1 cellular context compared by ENCODE assay signal in the genomic region with DNA sequence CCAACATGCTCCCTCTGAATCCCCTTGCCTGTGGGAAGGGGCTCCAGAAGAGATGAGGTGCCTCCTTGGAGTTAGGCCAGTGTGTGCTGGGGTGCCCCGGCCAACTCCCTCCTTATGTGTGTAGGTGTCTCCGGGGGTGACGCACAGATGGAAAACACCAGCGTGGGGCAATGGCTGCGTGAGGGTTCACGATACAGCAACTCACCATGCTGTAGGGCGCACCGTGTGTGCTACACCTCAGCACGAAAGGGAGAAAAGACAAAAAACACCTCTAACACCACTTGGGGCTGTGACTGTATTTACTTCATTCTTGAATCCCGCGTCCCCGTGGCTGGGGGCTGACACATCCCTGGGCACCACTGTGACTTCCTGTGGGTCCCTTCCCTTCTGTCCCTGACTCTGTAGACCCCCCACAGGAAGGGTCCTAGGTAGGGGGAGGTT.
TF ChIP-seq lines count a peak whose summit lies in the region.

No MANE protein-coding gene starts in this region.

TF ChIP-seq in GM23338, 12 proteins besides CTCF, POLR2A, EP300 and RAD21:
- no peak for TF ChIP-seq STAT1 (IDR thresholded peaks at IDR 0.05; ENCODE audit: unreplicated experiment)
- TF ChIP-seq CREB1 (CRISPR knock-in tag; IDR thresholded peaks at IDR 0.05; ENCODE audit: low read depth): no peak
- no peak for TF ChIP-seq JUNB (IDR thresholded peaks at IDR 0.05; ENCODE audit: unreplicated experiment)
- TF ChIP-seq, protein P1, sequence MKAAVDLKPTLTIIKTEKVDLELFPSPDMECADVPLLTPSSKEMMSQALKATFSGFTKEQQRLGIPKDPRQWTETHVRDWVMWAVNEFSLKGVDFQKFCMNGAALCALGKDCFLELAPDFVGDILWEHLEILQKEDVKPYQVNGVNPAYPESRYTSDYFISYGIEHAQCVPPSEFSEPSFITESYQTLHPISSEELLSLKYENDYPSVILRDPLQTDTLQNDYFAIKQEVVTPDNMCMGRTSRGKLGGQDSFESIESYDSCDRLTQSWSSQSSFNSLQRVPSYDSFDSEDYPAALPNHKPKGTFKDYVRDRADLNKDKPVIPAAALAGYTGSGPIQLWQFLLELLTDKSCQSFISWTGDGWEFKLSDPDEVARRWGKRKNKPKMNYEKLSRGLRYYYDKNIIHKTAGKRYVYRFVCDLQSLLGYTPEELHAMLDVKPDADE (IDR thresholded peaks at IDR 0.05): no peak
- no peak for TF ChIP-seq NANOG (IDR thresholded peaks at IDR 0.05; ENCODE audit: borderline replicate concordance)
